ENCODE assay signal across 8 cellular contexts in the genomic region with DNA sequence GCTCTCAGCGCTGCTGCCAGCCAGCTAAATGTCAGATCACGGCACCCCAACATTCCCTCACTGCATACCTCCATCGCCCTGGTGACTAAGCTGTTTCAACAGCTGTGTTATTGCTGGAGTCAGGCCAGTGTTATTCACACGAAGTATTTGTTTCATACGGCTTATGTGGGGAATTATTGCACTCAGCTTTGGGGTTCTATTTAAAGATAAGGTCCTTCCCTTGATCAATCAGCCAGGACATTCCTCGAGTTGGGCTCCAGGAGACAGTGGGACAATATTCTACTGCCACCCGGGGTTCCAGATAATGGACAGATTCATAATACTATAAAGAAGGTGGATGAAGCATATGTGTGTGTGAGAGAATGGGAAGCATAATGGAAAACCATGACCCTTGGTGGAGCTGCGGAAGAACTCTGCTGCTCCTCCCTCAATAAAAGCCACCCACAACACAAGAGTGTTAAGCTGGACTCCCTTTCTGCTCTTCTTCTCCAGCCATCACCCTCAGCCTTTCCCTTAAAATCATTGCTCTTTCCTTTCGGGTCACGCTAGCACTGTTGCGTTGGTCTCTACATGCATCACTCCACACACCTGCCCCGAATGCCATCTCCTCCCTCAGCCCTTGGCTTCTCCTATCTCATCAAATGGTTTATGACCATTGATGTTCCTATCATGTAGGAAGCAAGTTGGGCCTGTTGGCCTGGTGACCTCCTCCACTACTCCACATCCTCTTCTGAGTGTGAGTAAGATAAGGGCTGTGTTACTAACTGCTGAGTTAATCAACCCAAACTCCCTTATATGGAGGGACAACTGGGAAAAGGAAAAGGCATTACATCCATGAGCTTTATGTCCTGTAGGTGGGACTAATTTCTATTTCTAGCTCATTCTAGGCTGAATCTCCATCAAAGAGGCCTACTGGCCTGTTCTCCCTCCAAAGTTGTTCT. TPM values are rescaled to one million over a fixed set of nuclear protein-coding genes. Genes with fewer than 3 reads are reported as not detected.
DNase-seq lines count a peak whose midpoint lies in the region; ATAC-seq and TF ChIP-seq lines count a peak whose summit lies in the region.

No MANE protein-coding gene starts in this region.

- TF ChIP-seq EP300 in esophagus muscularis mucosa (IDR thresholded peaks at IDR 0.05), result no peak

- ATAC-seq in omental fat pad (ENCODE audit: low FRiP score) (peak; percentile 90), HG03196 (IDR thresholded peaks at IDR 0.05; ENCODE audit: unreplicated experiment) (no peak), HG03439 (IDR thresholded peaks at IDR 0.05; ENCODE audit: unreplicated experiment) (no peak)

- H3K27ac ChIP-seq in esophagus muscularis mucosa (replicated peaks in 1 of 4), result peak overlapping the region; percentile 75 to 82 (median 78)

- peak; percentile 69 for DNase-seq in DMS 273 (lab: John Stamatoyannopoulos, UW; ENCODE audit: unreplicated experiment)
- no peak for DNase-seq in esophagus muscularis mucosa (ENCODE audit: extremely low spot score)
- no peak for DNase-seq in omental fat pad (ENCODE audit: low spot score)
- no peak for DNase-seq in activated naive CD4-positive, alpha-beta T cell treated with anti-CD3 and anti-CD28 coated beads, Interleukin-2, amount 50 U/mL, for 16 hours
- DNase-seq in cerebellar nuclear complex (lab: John Stamatoyannopoulos, UW), result no peak

- TF ChIP-seq CTCF in esophagus muscularis mucosa (IDR thresholded peaks at IDR 0.05), result no peak
- no peak for TF ChIP-seq CTCF in omental fat pad (IDR thresholded peaks at IDR 0.05)

- H3K27me3 ChIP-seq in esophagus muscularis mucosa, result no peaks in the 10 kb centered on the region

- TF ChIP-seq POLR2A in esophagus muscularis mucosa (IDR thresholded peaks at IDR 0.05; ENCODE audit: low read depth), result no peak

- WGBS in esophagus muscularis mucosa, result 45% methylated on average over 12 of the region's 12 CpGs

- H3K4me3 ChIP-seq in esophagus muscularis mucosa, result peak overlapping the region; percentile 21 to 39 (median 27)

- no peaks in the 10 kb centered on the region for H3K9me3 ChIP-seq in esophagus muscularis mucosa

- H3K4me1 ChIP-seq in esophagus muscularis mucosa, result peaks cover 60 to 85% (median 81%) of the 10 kb centered on the region in 4 donors

- intact Hi-C loops in esophagus muscularis mucosa (cut with DNase I), result loop anchor here (2.0 to 5.0 kb wide), 2 partner anchors 38 to 56 kb away; no protein-coding TSS in a partner anchor

- H3K36me3 ChIP-seq in esophagus muscularis mucosa, result no peaks in the 10 kb centered on the region

TF ChIP-seq in PFSK-1, 5 proteins besides CTCF, POLR2A, EP300 and RAD21:
- TF ChIP-seq SIN3A (IDR thresholded peaks at IDR 0.05; ENCODE audit: borderline replicate concordance, insufficient read depth, low read length) (peak; percentile 83; the same call in 1 of the 2 replicates), FOXP2 (optimal IDR thresholded peaks at IDR 0.05; ENCODE audit: borderline replicate concordance, extremely low read depth, extremely low read length, insufficient read depth) (no peak)

RNA-seq across cellular contexts. Expression of gene WLS, which starts 57.9 kb away (rescaled TPM):
- polyA plus RNA-seq in PFSK-1 (2012; ENCODE audit: insufficient read length, low read depth), result 7.0 TPM
- total RNA-seq in esophagus muscularis mucosa, result 100 to 1,000 TPM in 3 of 4 donors, 10 to 100 TPM in 1; 94.8 to 228 (median 163) TPM
- total RNA-seq in omental fat pad, result 100 to 1,000 TPM in 1 of 4 donors, 10 to 100 TPM in 3; 44.4 to 114 (median 55.2) TPM
